Comparison of ENCODE assay signal across 8 cellular contexts in genomic region chr7:75879771-75880184, GRCh38. TPM values are rescaled to one million over a fixed set of nuclear protein-coding genes. Genes with fewer than 3 reads are reported as not detected.
DNase-seq lines count a peak whose midpoint lies in the region; ATAC-seq, FAIRE-seq and TF ChIP-seq lines count a peak whose summit lies in the region.

No MANE protein-coding gene starts in this region.

- H3K27me3 ChIP-seq in RWPE2 (ENCODE audit: insufficient read depth, poor library complexity, severe bottlenecking): no peaks in the 10 kb centered on the region

- peak overlapping the region; percentile 99 for H3K4me3 Mint-ChIP-seq in activated T-cell treated with anti-CD3 and anti-CD28 coated beads, Interleukin-2, amount 50 U/mL, for 4 hours
- peak overlapping the region; percentile 93 to 99 (median 96) for H3K4me3 Mint-ChIP-seq in naive thymus-derived CD8-positive, alpha-beta T cell

- no peak for ATAC-seq in activated T-cell treated with anti-CD3 and anti-CD28 coated beads, Interleukin-2, amount 50 U/mL, for 4 hours
- ATAC-seq in RWPE2 (ENCODE audit: low read depth): no peak
- ATAC-seq in naive thymus-derived CD8-positive, alpha-beta T cell: peak; percentile 20 to 52
- ATAC-seq in HG02973 (IDR thresholded peaks at IDR 0.05; ENCODE audit: unreplicated experiment): no peak

- H3K27me3 Mint-ChIP-seq in activated T-cell treated with anti-CD3 and anti-CD28 coated beads, Interleukin-2, amount 50 U/mL, for 4 hours (ENCODE audit: low read depth): no peaks in the 10 kb centered on the region
- H3K27me3 Mint-ChIP-seq in naive thymus-derived CD8-positive, alpha-beta T cell: no peaks in the 10 kb centered on the region

- peaks cover 4% of the 10 kb centered on the region for H3K4me1 ChIP-seq in RWPE2 (ENCODE audit: insufficient read depth, poor library complexity, severe bottlenecking)

- H3K9me3 ChIP-seq in RWPE2 (ENCODE audit: severe bottlenecking): no peaks in the 10 kb centered on the region

- POLR2A ChIA-PET in naive thymus-derived CD8-positive, alpha-beta T cell (lab: Charles Lee): interaction anchor here (1.1 to 2.9 kb wide), 2 partner anchors 12 to 35 kb away, joined by 5 to 33 read pairs; partner anchors contain the start of gene POR

- peaks cover 40% of the 10 kb centered on the region for H3K36me3 ChIP-seq in RWPE2 (ENCODE audit: low read depth)

- TF ChIP-seq CTCF in RWPE2 (IDR thresholded peaks at IDR 0.05; ENCODE audit: poor library complexity, severe bottlenecking): no peak
- no peak for TF ChIP-seq CTCF in coronary artery (IDR thresholded peaks at IDR 0.05)

- peaks cover 11% of the 10 kb centered on the region for H3K36me3 Mint-ChIP-seq in activated T-cell treated with anti-CD3 and anti-CD28 coated beads, Interleukin-2, amount 50 U/mL, for 4 hours (ENCODE audit: insufficient read depth)
- H3K36me3 Mint-ChIP-seq in naive thymus-derived CD8-positive, alpha-beta T cell: peaks cover 0 to 42% (median 15%) of the 10 kb centered on the region in 3 donors

- H3K4me1 Mint-ChIP-seq in activated T-cell treated with anti-CD3 and anti-CD28 coated beads, Interleukin-2, amount 50 U/mL, for 4 hours (ENCODE audit: low read depth): peaks cover 30% of the 10 kb centered on the region
- H3K4me1 Mint-ChIP-seq in naive thymus-derived CD8-positive, alpha-beta T cell: peaks cover 21 to 44% (median 38%) of the 10 kb centered on the region in 4 donors

- H3K9me3 Mint-ChIP-seq in activated T-cell treated with anti-CD3 and anti-CD28 coated beads, Interleukin-2, amount 50 U/mL, for 4 hours: no peaks in the 10 kb centered on the region
- no peaks in the 10 kb centered on the region for H3K9me3 Mint-ChIP-seq in naive thymus-derived CD8-positive, alpha-beta T cell

- peak overlapping the region; percentile 92 to 98 (median 97) for H3K27ac Mint-ChIP-seq in naive thymus-derived CD8-positive, alpha-beta T cell

- H3K27ac ChIP-seq in RWPE2 (ENCODE audit: poor library complexity, severe bottlenecking): peak overlapping the region; percentile 44
- H3K27ac ChIP-seq in coronary artery: peak overlapping the region; percentile 64 to 92

- H3K4me3 ChIP-seq in RWPE2 (ENCODE audit: severe bottlenecking) (peak overlapping the region; percentile 63), coronary artery (peak overlapping the region; percentile 75)

- no peak for FAIRE-seq in frontal cortex (lab: Jason Lieb, UNC)

- DNase-seq in activated T-cell treated with anti-CD3 and anti-CD28 coated beads, Interleukin-2, amount 50 U/mL, for 4 hours: no peak
- no peak for DNase-seq in activated T-cell treated with anti-CD3 and anti-CD28 coated beads, Interleukin-2, amount 50 U/mL, for 48 hours
- DNase-seq in RWPE2 (ENCODE audit: low spot score) (no peak), coronary artery (ENCODE audit: low spot score) (no peak), frontal cortex (ENCODE audit: low spot score in 2 of 2) (no peak), amygdala (lab: John Stamatoyannopoulos, UW) (no peak)
- peak in 8 of 10 donors; percentile 37 to 68 (median 50) for DNase-seq in naive thymus-derived CD8-positive, alpha-beta T cell

RNA-seq across cellular contexts. Expression of gene RHBDD2, which starts 0.9 kb away (rescaled TPM):
- total RNA-seq in activated T-cell treated with anti-CD3 and anti-CD28 coated beads, Interleukin-2, amount 50 U/mL, for 4 hours: 10 to 100 TPM; 28.0 to 35.5 (median 33.3) TPM
- 10 to 100 TPM; 47.1 to 49.8 TPM for total RNA-seq in naive thymus-derived CD8-positive, alpha-beta T cell
- 10 to 100 TPM; 73.7 to 89.0 (median 73.7) TPM for polyA plus RNA-seq in naive thymus-derived CD8-positive, alpha-beta T cell
- total RNA-seq in frontal cortex: 34.2 TPM

RNA-seq across cellular contexts. Expression of gene POR, which starts 35.2 kb away (rescaled TPM):
- 10 to 100 TPM; 40.8 to 63.6 (median 57.7) TPM for total RNA-seq in activated T-cell treated with anti-CD3 and anti-CD28 coated beads, Interleukin-2, amount 50 U/mL, for 4 hours
- 10 to 100 TPM; 74.4 to 80.3 TPM for total RNA-seq in naive thymus-derived CD8-positive, alpha-beta T cell
- polyA plus RNA-seq in naive thymus-derived CD8-positive, alpha-beta T cell: 10 to 100 TPM; 32.6 to 51.0 (median 45.2) TPM
- total RNA-seq in frontal cortex: 67.3 TPM

Comparison
In these comparisons a context has a peak if more than half of its experiments do, and no peak if none do; other contexts are left out.
1. ATAC-seq: peak in naive thymus-derived CD8-positive, alpha-beta T cell (2 of 2); none in activated T-cell treated with anti-CD3 and anti-CD28 coated beads, Interleukin-2, amount 50 U/mL, for 4 hours (0 of 2), RWPE2 (single experiment) and HG02973 (single experiment).
2. DNase-seq: peak in naive thymus-derived CD8-positive, alpha-beta T cell (8 of 10); none in activated T-cell treated with anti-CD3 and anti-CD28 coated beads, Interleukin-2, amount 50 U/mL, for 4 hours (single experiment), activated T-cell treated with anti-CD3 and anti-CD28 coated beads, Interleukin-2, amount 50 U/mL, for 48 hours (0 of 2), RWPE2 (single experiment), coronary artery (single experiment), frontal cortex (0 of 2) and amygdala (0 of 56).